In genomic region chr14:52961060-52961639, GRCh38 we compare ENCODE assay signal across 7 cellular contexts. TPM values are rescaled to one million over a fixed set of nuclear protein-coding genes. Genes with fewer than 3 reads are reported as not detected.
A peak's percentile ranks its signal among the peaks of the same experiment; 100 is the strongest.
DNase-seq lines count a peak whose midpoint lies in the region; ATAC-seq and TF ChIP-seq lines count a peak whose summit lies in the region.

No MANE protein-coding gene starts in this region.

- no peak overlapping the region for H3K4me3 ChIP-seq in GM06990 (replicated peaks; ENCODE audit: low read depth, low read length)

- H3K9me3 Mint-ChIP-seq in activated T-helper 17 cell treated with anti-CD3 and anti-CD28 coated beads, Interleukin-2, amount 50 U/mL, for 72 hours: no peaks in the 10 kb centered on the region

- peaks cover 16% of the 10 kb centered on the region for H3K4me1 Mint-ChIP-seq in activated T-helper 17 cell treated with anti-CD3 and anti-CD28 coated beads, Interleukin-2, amount 50 U/mL, for 72 hours

- no peaks in the 10 kb centered on the region for H3K36me3 ChIP-seq in GM06990 (ENCODE audit: control insufficient read depth, insufficient read depth, low read length)

- H3K27me3 ChIP-seq in GM06990 (replicated peaks; ENCODE audit: control insufficient read depth, insufficient read depth, low read length): no peaks in the 10 kb centered on the region

- TF ChIP-seq CTCF in GM06990 (IDR thresholded peaks at IDR 0.05; ENCODE audit: insufficient read depth, low read length, poor library complexity, severe bottlenecking): peak; percentile 63

- H3K36me3 Mint-ChIP-seq in activated T-helper 17 cell treated with anti-CD3 and anti-CD28 coated beads, Interleukin-2, amount 50 U/mL, for 72 hours (ENCODE audit: low read depth): no peaks in the 10 kb centered on the region

- peak overlapping the region; percentile 29 for H3K27ac Mint-ChIP-seq in activated T-helper 17 cell treated with anti-CD3 and anti-CD28 coated beads, Interleukin-2, amount 50 U/mL, for 72 hours

- peak; percentile 85 for ATAC-seq in activated T-helper 17 cell treated with anti-CD3 and anti-CD28 coated beads, Interleukin-2, amount 50 U/mL, for 72 hours (replicated peaks)
- ATAC-seq in GM18870 (IDR thresholded peaks at IDR 0.05; ENCODE audit: unreplicated experiment): no peak

- peak overlapping the region; percentile 31 for H3K4me3 Mint-ChIP-seq in activated T-helper 17 cell treated with anti-CD3 and anti-CD28 coated beads, Interleukin-2, amount 50 U/mL, for 72 hours

- peak; percentile 52 for DNase-seq in GM06990 (ENCODE audit: extremely low read depth, insufficient read length)
- DNase-seq in HPDE6-E6E7 (ENCODE audit: extremely low spot score): peak; percentile 69
- peak; percentile 72 for DNase-seq in OCI-M1 (lab: John Stamatoyannopoulos, UW)
- DNase-seq in globus pallidus (ENCODE audit: low spot score): peak; percentile 68
- DNase-seq in pulmonary artery endothelial cell (ENCODE audit: low read depth, low spot score): peak; percentile 32

- no peaks in the 10 kb centered on the region for H3K27me3 Mint-ChIP-seq in activated T-helper 17 cell treated with anti-CD3 and anti-CD28 coated beads, Interleukin-2, amount 50 U/mL, for 72 hours

RNA-seq across cellular contexts. Expression of gene FERMT2, which starts 10.3 kb away (rescaled TPM):
- total RNA-seq in activated T-helper 17 cell treated with anti-CD3 and anti-CD28 coated beads, Interleukin-2, amount 50 U/mL, for 72 hours: 1 to 10 TPM; 1.3 to 5.0 TPM
- 112 and 125 TPM in 2 replicates for total RNA-seq in pulmonary artery endothelial cell

Comparison
In these comparisons a context has a peak if more than half of its experiments do, and no peak if none do; other contexts are left out.
1. RNA of gene FERMT2, which starts 10.3 kb away (total RNA-seq): 112 to 125 TPM in pulmonary artery endothelial cell; 1.3 to 5.0 TPM in activated T-helper 17 cell treated with anti-CD3 and anti-CD28 coated beads, Interleukin-2, amount 50 U/mL, for 72 hours; every median in the first group is over 10 times any median in the second.
2. Peak in every context shown above with its lines, with median percentiles within 50 percentile points of each other: DNase-seq.